8 cellular contexts compared by ENCODE assay signal in the genomic region with DNA sequence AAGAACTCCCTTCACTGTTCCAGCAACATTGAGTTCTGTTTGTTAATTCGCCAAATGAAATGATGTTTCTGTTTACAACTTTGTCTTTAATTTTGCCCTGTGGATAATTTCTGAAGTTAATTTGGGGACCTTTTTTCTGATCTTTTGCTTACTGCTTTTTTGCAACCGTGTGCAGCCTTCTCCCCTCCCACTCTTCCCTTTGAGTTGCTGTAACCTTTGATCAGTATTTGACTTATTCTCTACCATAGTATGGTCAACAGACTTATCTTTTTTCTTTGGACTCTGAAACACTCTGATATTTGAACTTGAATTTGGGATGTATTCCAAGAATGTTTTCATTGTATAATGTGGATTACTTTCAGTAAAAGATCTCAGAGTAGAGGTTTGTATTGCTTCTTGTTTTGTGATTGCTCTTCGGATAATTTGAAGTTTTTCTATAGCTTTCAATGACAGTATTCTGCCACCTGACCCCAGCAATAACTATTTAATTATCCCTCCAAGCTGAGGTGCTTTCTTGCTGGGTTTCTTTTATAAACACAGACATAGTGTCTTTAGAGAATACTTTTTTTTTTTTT. TPM values are rescaled to one million over a fixed set of nuclear protein-coding genes. Genes with fewer than 3 reads are reported as not detected.
DNase-seq lines count a peak whose midpoint lies in the region; ATAC-seq and TF ChIP-seq lines count a peak whose summit lies in the region.

No MANE protein-coding gene starts in this region.

- H3K27me3 ChIP-seq in BJ (ENCODE audit: control insufficient read depth, insufficient read depth, low read length): no peaks in the 10 kb centered on the region

- H3K27ac Mint-ChIP-seq in dendritic cell treated with granulocyte-macrophage colony-stimulating factor and Interleukin-4, amounts not matched to agents 40 ng/mL and 50 ng/mL, for 4 days: peak overlapping the region; percentile 25
- peak overlapping the region; percentile 80 to 90 for H3K27ac Mint-ChIP-seq in natural killer cell treated with Interleukin-12 subunit alpha and Interleukin-12 subunit beta and Interleukin-15 and Interleukin-18, amount 100 ng/mL, for 72 hours

- intact Hi-C loops in dendritic cell treated with granulocyte-macrophage colony-stimulating factor and Interleukin-4, amounts not matched to agents 40 ng/mL and 50 ng/mL, for 4 days (cut with micrococcal nuclease): no loop called here

- TF ChIP-seq CTCF in BJ (IDR thresholded peaks at IDR 0.05; ENCODE audit: insufficient read depth, low read depth, low read length) (no peak), LNCaP clone FGC (IDR thresholded peaks at IDR 0.05; ENCODE audit: control insufficient read depth, extremely low read depth, insufficient read depth) (no peak)

- H3K36me3 ChIP-seq in BJ (ENCODE audit: control insufficient read depth, insufficient read depth, low read length): peaks cover 3% of the 10 kb centered on the region

- DNase-seq in BJ (ENCODE audit: low read depth): no peak
- no peak for DNase-seq in LNCaP clone FGC (ENCODE audit: low read depth)
- DNase-seq in natural killer cell treated with Interleukin-12 subunit alpha and Interleukin-12 subunit beta and Interleukin-15 and Interleukin-18, amount 100 ng/mL, for 72 hours (ENCODE audit: low spot score): no peak
- no peak for DNase-seq in stimulated activated CD4-positive, alpha-beta T cell treated with anti-CD3 and anti-CD28 coated beads, Interleukin-1b, Interleukin-23, amount 100 ng/mL, for 48 hours
- no peak for DNase-seq in SIG-M5 (lab: John Stamatoyannopoulos, UW)

- no peaks in the 10 kb centered on the region for H3K27me3 Mint-ChIP-seq in dendritic cell treated with granulocyte-macrophage colony-stimulating factor and Interleukin-4, amounts not matched to agents 40 ng/mL and 50 ng/mL, for 4 days
- H3K27me3 Mint-ChIP-seq in natural killer cell treated with Interleukin-12 subunit alpha and Interleukin-12 subunit beta and Interleukin-15 and Interleukin-18, amount 100 ng/mL, for 72 hours: no peaks in the 10 kb centered on the region

- POLR2A ChIA-PET in BJ (lab: Charles Lee): no interaction called here

- CTCF ChIA-PET in BJ (lab: Yijun Ruan, JAX): interaction anchor here (0.9 to 1.7 kb wide), 3 partner anchors 17 to 479 kb away, joined by 3 read pairs; no protein-coding TSS in a partner anchor

- H3K4me3 ChIP-seq in BJ (ENCODE audit: low read depth, low read length): peak overlapping the region; percentile 83
- H3K4me3 ChIP-seq in LNCaP clone FGC (ENCODE audit: low read depth, low read length): peak overlapping the region; percentile 71

- peaks cover 41% of the 10 kb centered on the region for H3K4me1 Mint-ChIP-seq in dendritic cell treated with granulocyte-macrophage colony-stimulating factor and Interleukin-4, amounts not matched to agents 40 ng/mL and 50 ng/mL, for 4 days (ENCODE audit: low read depth)
- H3K4me1 Mint-ChIP-seq in natural killer cell treated with Interleukin-12 subunit alpha and Interleukin-12 subunit beta and Interleukin-15 and Interleukin-18, amount 100 ng/mL, for 72 hours (ENCODE audit: low read depth in 2 of 2): peaks cover 23 to 26% of the 10 kb centered on the region in 2 donors

- peak overlapping the region; percentile 55 for H3K4me3 Mint-ChIP-seq in dendritic cell treated with granulocyte-macrophage colony-stimulating factor and Interleukin-4, amounts not matched to agents 40 ng/mL and 50 ng/mL, for 4 days
- H3K4me3 Mint-ChIP-seq in natural killer cell treated with Interleukin-12 subunit alpha and Interleukin-12 subunit beta and Interleukin-15 and Interleukin-18, amount 100 ng/mL, for 72 hours: peak overlapping the region; percentile 95

- peaks cover 29% of the 10 kb centered on the region for H3K36me3 Mint-ChIP-seq in dendritic cell treated with granulocyte-macrophage colony-stimulating factor and Interleukin-4, amounts not matched to agents 40 ng/mL and 50 ng/mL, for 4 days (ENCODE audit: low read depth)
- peaks cover 23% of the 10 kb centered on the region for H3K36me3 Mint-ChIP-seq in natural killer cell treated with Interleukin-12 subunit alpha and Interleukin-12 subunit beta and Interleukin-15 and Interleukin-18, amount 100 ng/mL, for 72 hours

- H3K9me3 Mint-ChIP-seq in dendritic cell treated with granulocyte-macrophage colony-stimulating factor and Interleukin-4, amounts not matched to agents 40 ng/mL and 50 ng/mL, for 4 days: no peaks in the 10 kb centered on the region
- H3K9me3 Mint-ChIP-seq in natural killer cell treated with Interleukin-12 subunit alpha and Interleukin-12 subunit beta and Interleukin-15 and Interleukin-18, amount 100 ng/mL, for 72 hours: no peaks in the 10 kb centered on the region

- ATAC-seq in natural killer cell treated with Interleukin-12 subunit alpha and Interleukin-12 subunit beta and Interleukin-15 and Interleukin-18, amount 100 ng/mL, for 72 hours: no peak
- no peak for ATAC-seq in HG02973 (IDR thresholded peaks at IDR 0.05; ENCODE audit: unreplicated experiment)
- ATAC-seq in GM19023 (IDR thresholded peaks at IDR 0.05; ENCODE audit: unreplicated experiment): no peak

RNA-seq across cellular contexts. Expression of gene CRLS1, which starts 1.7 kb away (rescaled TPM):
- 44.5 and 73.3 TPM in 2 replicates for polyA plus RNA-seq in BJ (2011; rRNA removed)
- 16.8 and 23.4 TPM in 2 replicates for polyA minus RNA-seq in BJ (2011; rRNA and poly(A)+ RNA removed)
- total RNA-seq in natural killer cell treated with Interleukin-12 subunit alpha and Interleukin-12 subunit beta and Interleukin-15 and Interleukin-18, amount 100 ng/mL, for 72 hours: 10 to 100 TPM; 31.8 to 35.3 TPM

RNA-seq across cellular contexts. Expression of gene LRRN4, which starts 46.2 kb away (rescaled TPM):
- 0.04 and 0.06 TPM in 2 replicates for polyA plus RNA-seq in BJ (2011; rRNA removed)
- 0.09 and 0.15 TPM in 2 replicates for polyA minus RNA-seq in BJ (2011; rRNA and poly(A)+ RNA removed)
- total RNA-seq in natural killer cell treated with Interleukin-12 subunit alpha and Interleukin-12 subunit beta and Interleukin-15 and Interleukin-18, amount 100 ng/mL, for 72 hours: not detected

RNA-seq across cellular contexts. Expression of gene MCM8, which starts 57.2 kb away (rescaled TPM):
- polyA plus RNA-seq in BJ (2011; rRNA removed): 2.7 and 4.7 TPM in 2 replicates
- 2.5 TPM in 2 replicates for polyA minus RNA-seq in BJ (2011; rRNA and poly(A)+ RNA removed)
- 10 to 100 TPM; 23.9 to 34.1 TPM for total RNA-seq in natural killer cell treated with Interleukin-12 subunit alpha and Interleukin-12 subunit beta and Interleukin-15 and Interleukin-18, amount 100 ng/mL, for 72 hours

RNA-seq across cellular contexts. Expression of gene TRMT6, which starts 57.3 kb away (rescaled TPM):
- polyA plus RNA-seq in BJ (2011; rRNA removed): 4.6 and 7.2 TPM in 2 replicates
- polyA minus RNA-seq in BJ (2011; rRNA and poly(A)+ RNA removed): 1.8 and 3.2 TPM in 2 replicates
- total RNA-seq in natural killer cell treated with Interleukin-12 subunit alpha and Interleukin-12 subunit beta and Interleukin-15 and Interleukin-18, amount 100 ng/mL, for 72 hours: 10 to 100 TPM; 20.1 to 28.6 TPM
